In genomic region chr3:94734201-94734600, GRCh38 we compare ENCODE assay signal across 30 cellular contexts.
"Had no signal": no experiment of that assay in that cellular context is flagged by ENCODE, and none has a peak within 500 bp of the region (broad histone marks: within the 10 kb centered on the region; RNA-seq: fewer than 3 reads in every experiment).

No MANE protein-coding gene starts in this region.

- H3K27me3 Mint-ChIP-seq: naive B cell; stimulated activated memory B cell treated with anti-CD40 and anti-IgM and Interleukin-4, amounts not matched to agents 10 μg/mL and 1 μg/mL and 100 μg/mL, for 72 hours had no signal

- H3K9me3 ChIP-seq: lower lobe of right lung, pancreas, prostate gland, right atrium auricular region, right lobe of liver, stomach, thoracic aorta, tibial artery, upper lobe of right lung had no signal

- H3K27ac Mint-ChIP-seq: immature natural killer cell; mesothelial cell of epicardium; naive B cell; natural killer cell; nephron progenitor cell; stimulated activated memory B cell treated with anti-CD40 and anti-IgM and Interleukin-4, amounts not matched to agents 10 μg/mL and 1 μg/mL and 100 μg/mL, for 72 hours had no signal

- H3K27me3 ChIP-seq: left lung, pancreas, right atrium auricular region, right lobe of liver, stomach, tibial artery, upper lobe of right lung had no signal

- H3K4me1 Mint-ChIP-seq: immature natural killer cell; mesothelial cell of epicardium; naive B cell; natural killer cell; nephron progenitor cell; stimulated activated memory B cell treated with anti-CD40 and anti-IgM and Interleukin-4, amounts not matched to agents 10 μg/mL and 1 μg/mL and 100 μg/mL, for 72 hours had no signal

- H3K4me1 ChIP-seq: left lung, lower lobe of right lung, pancreas, prostate gland, right atrium auricular region, right lobe of liver, stomach, tibial artery, upper lobe of right lung had no signal

- H3K4me3 Mint-ChIP-seq: immature natural killer cell; mesothelial cell of epicardium; naive B cell; natural killer cell; nephron progenitor cell; stimulated activated memory B cell treated with anti-CD40 and anti-IgM and Interleukin-4, amounts not matched to agents 10 μg/mL and 1 μg/mL and 100 μg/mL, for 72 hours had no signal

- DNase-seq: hypothalamus; immature natural killer cell; kidney; left colon; left lung; lower lobe of right lung; mammary epithelial cell; mesenchymal stem cell; naive B cell; natural killer cell; nephron progenitor cell; nucleus accumbens; pancreas; posterior cingulate gyrus; right lobe of liver; stimulated activated CD4-positive, alpha-beta T cell treated with anti-CD3 and anti-CD28 coated beads, Interleukin-1b, Interleukin-23, amount 100 ng/mL, for 48 hours; stimulated activated CD4-positive, alpha-beta T cell treated with anti-CD3 and anti-CD28 coated beads, Interleukin-2, amount 100 ng/mL, for 48 hours; stimulated activated CD4-positive, alpha-beta T cell treated with anti-CD3 and anti-CD28 coated beads, Interleukin-4, amount 100 ng/mL, for 4 hours; stimulated activated CD8-positive, alpha-beta memory T cell treated with anti-CD3 and anti-CD28 coated beads, Interleukin-4, amount 100 ng/mL, for 48 hours; stimulated activated naive CD8-positive, alpha-beta T cell treated with anti-CD3 and anti-CD28 coated beads, Interleukin-15, Interleukin-2, amounts not matched to agents 100 U/mL and 50 U/mL, for 24 hours; stomach; tibial artery; trophoblast cell; upper lobe of right lung had no signal

- H3K27ac ChIP-seq: left lung, lower lobe of right lung, pancreas, prostate gland, right atrium auricular region, right lobe of liver, stomach, thoracic aorta, tibial artery, upper lobe of right lung had no signal

- H3K4me2 ChIP-seq: smooth muscle cell had no signal

- H3K36me3 Mint-ChIP-seq: mesothelial cell of epicardium; naive B cell; stimulated activated memory B cell treated with anti-CD40 and anti-IgM and Interleukin-4, amounts not matched to agents 10 μg/mL and 1 μg/mL and 100 μg/mL, for 72 hours had no signal

- H3K36me3 ChIP-seq: left lung, lower lobe of right lung, pancreas, prostate gland, right atrium auricular region, right lobe of liver, stomach, thoracic aorta, tibial artery, upper lobe of right lung had no signal

- H3K4me3 ChIP-seq: left lung, lower lobe of right lung, pancreas, prostate gland, right atrium auricular region, right lobe of liver, smooth muscle cell, stomach, thoracic aorta, tibial artery, upper lobe of right lung had no signal

- H3K9me3 Mint-ChIP-seq: nephron progenitor cell had no signal
